Comparison of ENCODE assay signal across 8 cellular contexts in genomic region chrX:65595460-65595876, GRCh38.
A peak's percentile ranks its signal among the peaks of the same experiment; 100 is the strongest.
DNase-seq lines count a peak whose midpoint lies in the region; ATAC-seq lines count a peak whose summit lies in the region.

No MANE protein-coding gene starts in this region.

- H3K36me3 Mint-ChIP-seq in activated CD4-positive, alpha-beta memory T cell treated with anti-CD3 and anti-CD28 coated beads, Interleukin-2, amount 10 ng/mL, durations not matched to agents 7 days and 5 days (ENCODE audit: low read depth): no peaks in the 10 kb centered on the region

- CTCF ChIA-PET in activated CD4-positive, alpha-beta memory T cell treated with anti-CD3 and anti-CD28 coated beads, Interleukin-2, amount 10 ng/mL, durations not matched to agents 7 days and 5 days (lab: Charles Lee): interaction anchor here (0.9 to 2.1 kb wide), 7 partner anchors 58 to 391 kb away, joined by 3 to 13 read pairs (median 5); partner anchors contain the start of gene MSN

- H3K27me3 Mint-ChIP-seq in activated CD4-positive, alpha-beta memory T cell treated with anti-CD3 and anti-CD28 coated beads, Interleukin-2, amount 10 ng/mL, durations not matched to agents 7 days and 5 days: no peaks in the 10 kb centered on the region

- peak; percentile 2 to 81 (median 68) for DNase-seq in C1 segment of cervical spinal cord (lab: John Stamatoyannopoulos, UW)
- peak; percentile 59 for DNase-seq in NCI-H82 treated with DMSO at 0.1 percent for 48 hours (lab: John Stamatoyannopoulos, UW; ENCODE audit: unreplicated experiment)
- DNase-seq in activated CD4-positive, alpha-beta memory T cell treated with anti-CD3 and anti-CD28 coated beads, Interleukin-2, amount 10 ng/mL, durations not matched to agents 7 days and 5 days: peak; percentile 93
- DNase-seq in ecto neural progenitor cell (ENCODE audit: low spot score): peak; percentile 84
- DNase-seq in medulla oblongata (ENCODE audit: extremely low spot score): peak; percentile 95
- DNase-seq in stimulated activated CD8-positive, alpha-beta memory T cell treated with anti-CD3 and anti-CD28 coated beads, Interleukin-12 subunit alpha, Interleukin-12 subunit beta, amount 100 ng/mL, for 1 hour (ENCODE audit: low read depth): peak; percentile 80

- H3K4me1 Mint-ChIP-seq in activated CD4-positive, alpha-beta memory T cell treated with anti-CD3 and anti-CD28 coated beads, Interleukin-2, amount 10 ng/mL, durations not matched to agents 7 days and 5 days: peaks cover 56% of the 10 kb centered on the region

- ATAC-seq in GM19372 (IDR thresholded peaks at IDR 0.05; ENCODE audit: low read depth, unreplicated experiment): peak; percentile 65
- ATAC-seq in HG03469 (IDR thresholded peaks at IDR 0.05; ENCODE audit: unreplicated experiment): peak; percentile 53

- H3K4me3 Mint-ChIP-seq in activated CD4-positive, alpha-beta memory T cell treated with anti-CD3 and anti-CD28 coated beads, Interleukin-2, amount 10 ng/mL, durations not matched to agents 7 days and 5 days: peak overlapping the region; percentile 62

- peak overlapping the region; percentile 94 for H3K27ac Mint-ChIP-seq in activated CD4-positive, alpha-beta memory T cell treated with anti-CD3 and anti-CD28 coated beads, Interleukin-2, amount 10 ng/mL, durations not matched to agents 7 days and 5 days

- H3K9me3 Mint-ChIP-seq in activated CD4-positive, alpha-beta memory T cell treated with anti-CD3 and anti-CD28 coated beads, Interleukin-2, amount 10 ng/mL, durations not matched to agents 7 days and 5 days: no peaks in the 10 kb centered on the region

- POLR2A ChIA-PET in activated CD4-positive, alpha-beta memory T cell treated with anti-CD3 and anti-CD28 coated beads, Interleukin-2, amount 10 ng/mL, durations not matched to agents 7 days and 5 days (lab: Charles Lee): interaction anchor here (1.2 to 4.5 kb wide), 8 partner anchors 61 to 160 kb away, joined by 3 to 50 read pairs (median 9); partner anchors contain the start of gene MSN

Comparison
In these comparisons a context has a peak if more than half of its experiments do, and no peak if none do; other contexts are left out.
1. Peak in every context shown above with its lines: DNase-seq and ATAC-seq.